8 cellular contexts compared by ENCODE assay signal in the genomic region with DNA sequence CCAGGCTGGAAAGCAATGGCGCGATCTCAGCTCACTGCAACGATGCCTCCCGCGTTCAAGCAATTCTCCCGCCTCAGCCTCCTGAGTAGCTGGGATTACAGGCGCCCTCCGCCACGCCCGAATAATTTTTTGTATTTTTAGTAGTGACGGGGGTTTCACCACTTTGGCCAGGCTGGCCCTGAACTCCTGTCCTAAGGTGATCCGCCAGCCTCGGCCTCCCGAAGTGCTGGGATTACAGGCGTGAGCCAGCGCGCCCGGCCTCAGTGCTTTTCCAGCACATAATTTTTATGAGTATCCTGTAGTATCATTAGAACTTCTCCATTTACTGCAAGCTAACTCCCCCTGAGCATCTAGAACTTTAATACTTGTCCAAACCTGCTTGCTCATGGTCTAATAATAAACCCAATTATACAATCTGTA. TPM values are rescaled to one million over a fixed set of nuclear protein-coding genes. Genes with fewer than 3 reads are reported as not detected.
DNase-seq lines count a peak whose midpoint lies in the region; ATAC-seq, FAIRE-seq and TF ChIP-seq lines count a peak whose summit lies in the region.

No MANE protein-coding gene starts in this region.

- no peaks in the 10 kb centered on the region for H3K9me3 ChIP-seq in keratinocyte (ENCODE audit: control insufficient read depth, low read depth, low read length)

- peaks cover 12% of the 10 kb centered on the region for H4K20me1 ChIP-seq in keratinocyte (ENCODE audit: control insufficient read depth, extremely low read depth, insufficient read depth, low read length)

- FAIRE-seq in keratinocyte (lab: Jason Lieb, UNC), result no peak

- H3K9ac ChIP-seq in keratinocyte (ENCODE audit: control insufficient read depth, extremely low read depth, insufficient read depth, low read length), result peak overlapping the region; percentile 92

- H3K4me1 ChIP-seq in keratinocyte (ENCODE audit: control insufficient read depth, extremely low read depth, insufficient read depth, low read length), result peaks cover 28% of the 10 kb centered on the region

- peaks cover 20% of the 10 kb centered on the region for H3K4me1 Mint-ChIP-seq in T-helper 1 cell treated with Interleukin-12 subunit alpha and Interleukin-12 subunit beta and Interleukin-4 antibody, amounts not matched to agents 30 μg/mL and 1 μg/mL, for 36 hours (ENCODE audit: low read depth)
- H3K4me1 Mint-ChIP-seq in activated naive CD8-positive, alpha-beta T cell treated with anti-CD3 and anti-CD28 coated beads, Interleukin-2, amount 10 ng/mL, durations not matched to agents 7 days and 5 days, result peaks cover 18% of the 10 kb centered on the region

- no peak for TF ChIP-seq CTCF in keratinocyte (optimal IDR thresholded peaks at IDR 0.05 in 1 of 3, IDR thresholded peaks at IDR 0.05 in 1 of 3, conservative IDR thresholded peaks at IDR 0.05 in 1 of 3; ENCODE audit: extremely low read depth in 1 of 3, insufficient read depth in 2 of 3, low read length in 3 of 3)

- no peaks in the 10 kb centered on the region for H3K27me3 ChIP-seq in keratinocyte (ENCODE audit: control insufficient read depth, extremely low read depth, insufficient read depth, low read length)

- H2AFZ ChIP-seq in keratinocyte (ENCODE audit: control insufficient read depth, low read length), result no peak overlapping the region

- DNase-seq in T-helper 1 cell, result no peak
- DNase-seq in activated naive CD8-positive, alpha-beta T cell treated with anti-CD3 and anti-CD28 coated beads, Interleukin-2, amount 10 ng/mL, durations not matched to agents 7 days and 5 days, result no peak
- DNase-seq in keratinocyte (ENCODE audit: low read depth, low spot score), result no peak
- DNase-seq in substantia nigra (lab: John Stamatoyannopoulos, UW), result peak in 4 of 49 donors; percentile 2 to 9 (median 6)
- no peak for DNase-seq in NCI-H524 (lab: John Stamatoyannopoulos, UW)
- no peak for DNase-seq in NCI-H82 treated with DMSO at 0.1 percent for 48 hours (lab: John Stamatoyannopoulos, UW; ENCODE audit: unreplicated experiment)

- peak overlapping the region; percentile 98 for H3K4me2 ChIP-seq in keratinocyte (ENCODE audit: control insufficient read depth, extremely low read depth, insufficient read depth, low read depth, low read length)

- H3K27me3 Mint-ChIP-seq in T-helper 1 cell treated with Interleukin-12 subunit alpha and Interleukin-12 subunit beta and Interleukin-4 antibody, amounts not matched to agents 30 μg/mL and 1 μg/mL, for 36 hours (ENCODE audit: low read depth), result no peaks in the 10 kb centered on the region
- H3K27me3 Mint-ChIP-seq in activated naive CD8-positive, alpha-beta T cell treated with anti-CD3 and anti-CD28 coated beads, Interleukin-2, amount 10 ng/mL, durations not matched to agents 7 days and 5 days, result no peaks in the 10 kb centered on the region

- H3K27ac ChIP-seq in keratinocyte (ENCODE audit: control insufficient read depth, insufficient read depth, low read length), result peak overlapping the region; percentile 88
- H3K27ac ChIP-seq in substantia nigra (ENCODE audit: low read depth, low read length, poor library complexity, severe bottlenecking), result peak overlapping the region; percentile 95

- POLR2A ChIA-PET in activated naive CD8-positive, alpha-beta T cell treated with anti-CD3 and anti-CD28 coated beads, Interleukin-2, amount 10 ng/mL, durations not matched to agents 7 days and 5 days (lab: Charles Lee), result interaction anchor here (2.0 to 2.8 kb wide), 3 partner anchors 11 to 222 kb away, joined by 8 to 17 read pairs (median 13); a partner anchor contains a TSS

- peak overlapping the region; percentile 82 to 95 (median 94) for H3K4me3 ChIP-seq in keratinocyte (ENCODE audit: control insufficient read depth in 2 of 3, extremely low read depth in 1 of 3, insufficient read depth in 2 of 3, low read depth in 1 of 3, low read length in 3 of 3)

- dilution Hi-C loops in keratinocyte (cut with MboI; ENCODE audit: extremely low pct_ligation_motif_present, low sequenced_read_pairs), result no loop called here

- H3K27ac Mint-ChIP-seq in T-helper 1 cell treated with Interleukin-12 subunit alpha and Interleukin-12 subunit beta and Interleukin-4 antibody, amounts not matched to agents 30 μg/mL and 1 μg/mL, for 36 hours, result peak overlapping the region; percentile 96
- peak overlapping the region; percentile 96 for H3K27ac Mint-ChIP-seq in activated naive CD8-positive, alpha-beta T cell treated with anti-CD3 and anti-CD28 coated beads, Interleukin-2, amount 10 ng/mL, durations not matched to agents 7 days and 5 days

- no peaks in the 10 kb centered on the region for H3K9me3 Mint-ChIP-seq in T-helper 1 cell treated with Interleukin-12 subunit alpha and Interleukin-12 subunit beta and Interleukin-4 antibody, amounts not matched to agents 30 μg/mL and 1 μg/mL, for 36 hours
- no peaks in the 10 kb centered on the region for H3K9me3 Mint-ChIP-seq in activated naive CD8-positive, alpha-beta T cell treated with anti-CD3 and anti-CD28 coated beads, Interleukin-2, amount 10 ng/mL, durations not matched to agents 7 days and 5 days

- peaks cover 1 to 4% of the 10 kb centered on the region in 2 experiments for H3K36me3 ChIP-seq in keratinocyte (ENCODE audit: control insufficient read depth in 2 of 2, extremely low read depth in 1 of 2, insufficient read depth in 2 of 2, low read length in 2 of 2)

- peak overlapping the region; percentile 97 for H3K4me3 Mint-ChIP-seq in T-helper 1 cell treated with Interleukin-12 subunit alpha and Interleukin-12 subunit beta and Interleukin-4 antibody, amounts not matched to agents 30 μg/mL and 1 μg/mL, for 36 hours
- H3K4me3 Mint-ChIP-seq in activated naive CD8-positive, alpha-beta T cell treated with anti-CD3 and anti-CD28 coated beads, Interleukin-2, amount 10 ng/mL, durations not matched to agents 7 days and 5 days, result peak overlapping the region; percentile 94

- H3K36me3 Mint-ChIP-seq in T-helper 1 cell treated with Interleukin-12 subunit alpha and Interleukin-12 subunit beta and Interleukin-4 antibody, amounts not matched to agents 30 μg/mL and 1 μg/mL, for 36 hours (ENCODE audit: low read depth), result peaks cover 12% of the 10 kb centered on the region
- H3K36me3 Mint-ChIP-seq in activated naive CD8-positive, alpha-beta T cell treated with anti-CD3 and anti-CD28 coated beads, Interleukin-2, amount 10 ng/mL, durations not matched to agents 7 days and 5 days, result peaks cover 8% of the 10 kb centered on the region

- ATAC-seq in activated naive CD8-positive, alpha-beta T cell treated with anti-CD3 and anti-CD28 coated beads, Interleukin-2, amount 10 ng/mL, durations not matched to agents 7 days and 5 days (ENCODE audit: low read depth), result no peak
- no peak for ATAC-seq in HG02623 (IDR thresholded peaks at IDR 0.05; ENCODE audit: unreplicated experiment)

- no peaks in the 10 kb centered on the region for H3K9me1 ChIP-seq in keratinocyte (ENCODE audit: control insufficient read depth, extremely low read depth, insufficient read depth, low read length)

- peaks cover 66% of the 10 kb centered on the region for H3K79me2 ChIP-seq in keratinocyte (ENCODE audit: control insufficient read depth, insufficient read depth, low read length)

RNA-seq across cellular contexts. Expression of a gene that starts 1.8 kb away (rescaled TPM):
- total RNA-seq in activated naive CD8-positive, alpha-beta T cell treated with anti-CD3 and anti-CD28 coated beads, Interleukin-2, amount 10 ng/mL, durations not matched to agents 7 days and 5 days, result 10 to 100 TPM; 65.6 to 69.4 TPM
- polyA plus RNA-seq in keratinocyte, result 52.1 to 86.2 TPM (median 60.1 TPM) in 3 replicates
- 36.2 TPM for polyA plus RNA-seq in keratinocyte (2011; ENCODE audit: low read depth)
- polyA plus RNA-seq in keratinocyte (2011; cell fraction: cytosol; rRNA removed), result 53.0 and 109 TPM in 2 replicates
- polyA plus RNA-seq in keratinocyte (2011; cell fraction: nucleus; rRNA removed), result 56.5 and 67.3 TPM in 2 replicates
- polyA plus RNA-seq in keratinocyte (2012; ENCODE audit: low replicate concordance), result 63.6 and 74.0 TPM in 2 replicates
- polyA minus RNA-seq in keratinocyte, result 19.1 to 49.6 TPM (median 30.4 TPM) in 3 replicates
- polyA minus RNA-seq in keratinocyte (2011; cell fraction: cytosol; rRNA and poly(A)+ RNA removed), result 77.9 TPM
- polyA minus RNA-seq in keratinocyte (2011; cell fraction: nucleus; rRNA and poly(A)+ RNA removed), result 51.2 and 60.7 TPM in 2 replicates
